ENCODE assay signal across 8 cellular contexts in genomic region chr3:170908235-170909116, GRCh38. TPM values are rescaled to one million over a fixed set of nuclear protein-coding genes. Genes with fewer than 3 reads are reported as not detected.
A peak's percentile ranks its signal among the peaks of the same experiment; 100 is the strongest.
DNase-seq lines count a peak whose midpoint lies in the region; ATAC-seq and TF ChIP-seq lines count a peak whose summit lies in the region.

EIF5A2 (minus strand) TSS chr3:170908637; CDS start chr3:170907806, 831 bp downstream.

- H3K27ac ChIP-seq in liver (ENCODE audit: low read depth in 1 of 2, low read length in 2 of 2) = no peak within 1 kb of the TSS

- DNase-seq in AG20443 (ENCODE audit: low spot score) (peak; percentile 100), GM19238 (ENCODE audit: insufficient read length, low spot score) (peak; percentile 87), NCI-H510A (lab: John Stamatoyannopoulos, UW) (peak; percentile 99), dermis blood vessel endothelial cell (peak; percentile 93)
- DNase-seq in activated CD4-positive, alpha-beta T cell treated with anti-CD3 and anti-CD28 coated beads, Interleukin-2, amount 10 ng/mL, durations not matched to agents 24 days and 14 days = peak; percentile 97
- peak; percentile 92 to 94 for DNase-seq in stimulated activated CD4-positive, alpha-beta T cell treated with anti-CD3 and anti-CD28 coated beads, Interleukin-2, amount 100 ng/mL, for 48 hours

- intact Hi-C loops in activated CD4-positive, alpha-beta T cell treated with anti-CD3 and anti-CD28 coated beads, Interleukin-2, amount 10 ng/mL, durations not matched to agents 24 days and 14 days (cut with micrococcal nuclease) = loop anchor here (1.0 to 10.0 kb wide), 4 partner anchors 38 to 1842 kb away; partner anchors contain the start of genes ECT2 and RPL22L1

- H3K4me1 Mint-ChIP-seq in activated CD4-positive, alpha-beta T cell treated with anti-CD3 and anti-CD28 coated beads, Interleukin-2, amount 10 ng/mL, durations not matched to agents 24 days and 14 days = peaks cover 19% of the 10 kb centered on the region

- no peak for TF ChIP-seq CTCF in liver (IDR thresholded peaks at IDR 0.05; ENCODE audit: low read depth, low read length, missing input control)

- H3K27ac Mint-ChIP-seq in activated CD4-positive, alpha-beta T cell treated with anti-CD3 and anti-CD28 coated beads, Interleukin-2, amount 10 ng/mL, durations not matched to agents 24 days and 14 days = peak within 1 kb of the TSS; percentile 95

- TF ChIP-seq RAD21 in liver (IDR thresholded peaks at IDR 0.05) = peak in 1 of 2 donors; percentile 6

- peak within 1 kb of the TSS in 1 of 2 donors; percentile 12 for H3K9ac ChIP-seq in liver (ENCODE audit: low read depth in 1 of 2, low read length in 2 of 2)

- H3K4me3 ChIP-seq in liver (ENCODE audit: low read depth in 1 of 3, low read length in 3 of 3) = peak within 1 kb of the TSS; percentile 49 to 82 (median 75)

- peaks cover 8 to 11% (median 9%) of the 10 kb centered on the region in 4 donors for H3K9me3 ChIP-seq in liver (ENCODE audit: control insufficient read depth in 4 of 4, low read length in 3 of 4)

- no peaks in the 10 kb centered on the region for H3K27me3 ChIP-seq in liver (ENCODE audit: control insufficient read depth in 4 of 4, insufficient read depth in 4 of 4, low read length in 3 of 4)

- peak; percentile 97 for ATAC-seq in HG03432 (IDR thresholded peaks at IDR 0.05; ENCODE audit: unreplicated experiment)

- H3K4me3 Mint-ChIP-seq in activated CD4-positive, alpha-beta T cell treated with anti-CD3 and anti-CD28 coated beads, Interleukin-2, amount 10 ng/mL, durations not matched to agents 24 days and 14 days = peak within 1 kb of the TSS; percentile 99

- peaks cover 2% of the 10 kb centered on the region for H3K9me3 Mint-ChIP-seq in activated CD4-positive, alpha-beta T cell treated with anti-CD3 and anti-CD28 coated beads, Interleukin-2, amount 10 ng/mL, durations not matched to agents 24 days and 14 days

- 15% methylated on average over 73 of the region's 73 CpGs for whole genome bisulfite sequencing in liver

- H3K4me1 ChIP-seq in liver (ENCODE audit: control insufficient read depth in 4 of 4, insufficient read depth in 4 of 4, low read length in 3 of 4) = peaks cover 0 to 7% (median 3%) of the 10 kb centered on the region in 4 donors

- H3K36me3 Mint-ChIP-seq in activated CD4-positive, alpha-beta T cell treated with anti-CD3 and anti-CD28 coated beads, Interleukin-2, amount 10 ng/mL, durations not matched to agents 24 days and 14 days (ENCODE audit: low read depth) = peaks cover 1% of the 10 kb centered on the region

- H3K36me3 ChIP-seq in liver (ENCODE audit: control insufficient read depth in 4 of 4, insufficient read depth in 3 of 4, low read depth in 1 of 4, low read length in 3 of 4) = no peaks in the 10 kb centered on the region

- H3K27me3 Mint-ChIP-seq in activated CD4-positive, alpha-beta T cell treated with anti-CD3 and anti-CD28 coated beads, Interleukin-2, amount 10 ng/mL, durations not matched to agents 24 days and 14 days = peaks cover 15% of the 10 kb centered on the region

TF ChIP-seq in liver, 16 proteins besides CTCF, POLR2A, EP300 and RAD21:
- peak; percentile 39 to 78 for TF ChIP-seq GABPA (IDR thresholded peaks at IDR 0.05 in 1 of 2, conservative IDR thresholded peaks at IDR 0.05 in 1 of 2)
- peak in 1 of 2 donors; percentile 55 for TF ChIP-seq EGR1 (IDR thresholded peaks at IDR 0.05; ENCODE audit: low read depth in 2 of 2)
- TF ChIP-seq MAX (IDR thresholded peaks at IDR 0.05) = peak; percentile 90
- TF ChIP-seq HNF4G (IDR thresholded peaks at IDR 0.05) = no peak
- TF ChIP-seq NR2F2 (IDR thresholded peaks at IDR 0.05) = no peak
- TF ChIP-seq ATF3 (IDR thresholded peaks at IDR 0.05) = no peak
- TF ChIP-seq SP1 (IDR thresholded peaks at IDR 0.05) = peak; percentile 69

RNA-seq across cellular contexts. Expression of gene EIF5A2, which starts in this region (rescaled TPM):
- 8.7 and 9.7 TPM in 2 replicates for total RNA-seq in activated CD4-positive, alpha-beta T cell treated with anti-CD3 and anti-CD28 coated beads, Interleukin-2, amount 10 ng/mL, durations not matched to agents 24 days and 14 days
- 4.1 and 6.4 TPM in 2 replicates for total RNA-seq in dermis blood vessel endothelial cell
- total RNA-seq in liver = 1 to 10 TPM; 1.6 to 2.1 TPM
- 1 to 10 TPM; 1.8 to 2.4 TPM for polyA plus RNA-seq in liver
